Comparison of ENCODE assay signal across 11 cellular contexts in the genomic region with DNA sequence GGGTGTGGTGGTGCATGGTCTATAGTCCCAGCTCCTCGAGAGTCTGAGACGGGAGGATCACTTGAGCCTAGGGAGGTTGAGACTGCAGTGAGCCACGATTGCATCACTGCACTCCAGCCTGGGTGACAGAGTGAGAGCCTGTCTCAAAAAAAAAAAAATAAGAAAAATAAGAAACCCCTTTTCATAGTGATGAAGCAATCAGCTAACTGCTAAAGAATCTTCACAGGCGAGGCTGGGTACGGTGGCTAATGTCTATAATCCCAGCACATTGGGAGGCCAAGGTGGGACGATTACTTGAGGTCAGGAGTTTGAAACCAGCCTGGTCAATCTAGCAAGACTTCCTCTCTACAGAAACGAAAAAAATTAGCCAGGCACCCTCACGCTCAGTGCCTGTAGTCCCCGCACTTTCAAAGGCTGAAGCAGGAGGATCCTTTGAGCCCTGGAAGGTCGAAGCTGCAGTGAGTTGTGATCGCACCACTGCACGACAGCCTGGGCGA. TPM values are rescaled to one million over a fixed set of nuclear protein-coding genes. Genes with fewer than 3 reads are reported as not detected.
DNase-seq lines count a peak whose midpoint lies in the region; ATAC-seq and TF ChIP-seq lines count a peak whose summit lies in the region.
"Had no signal": no experiment of that assay in that cellular context is flagged by ENCODE, and none has a peak within 500 bp of the region (broad histone marks: within the 10 kb centered on the region; RNA-seq: fewer than 3 reads in every experiment).

No MANE protein-coding gene starts in this region.

- no peak overlapping the region for H3K4me3 Mint-ChIP-seq in chondrocyte (ENCODE audit: unreplicated experiment)

- H3F3A ChIP-seq in SK-N-SH (replicated peaks; ENCODE audit: insufficient read depth), result peaks cover 5% of the 10 kb centered on the region

- no peaks in the 10 kb centered on the region for H3K9me3 ChIP-seq in right cardiac atrium (ENCODE audit: control insufficient read depth, low read length)
- H3K9me3 ChIP-seq in mucosa of rectum (ENCODE audit: control insufficient read depth in 2 of 2, low read length in 2 of 2), result no peaks in the 10 kb centered on the region
- H3K9me3 ChIP-seq in SK-N-SH, result no peaks in the 10 kb centered on the region

- peaks cover 4% of the 10 kb centered on the region for H3K27me3 Mint-ChIP-seq in chondrocyte (ENCODE audit: low read depth)

- H3K27ac ChIP-seq in right cardiac atrium (ENCODE audit: low read length), result peak overlapping the region; percentile 25
- H3K27ac ChIP-seq in mucosa of rectum (ENCODE audit: low read depth in 2 of 2, low read length in 2 of 2), result peak overlapping the region; percentile 38 to 60
- no peak overlapping the region for H3K27ac ChIP-seq in SK-N-SH (ENCODE audit: low read depth in 2 of 2, low read length in 1 of 2)

- ATAC-seq in right cardiac atrium (peak in 1 of 2 donors; percentile 35), HG03432 (IDR thresholded peaks at IDR 0.05; ENCODE audit: unreplicated experiment) (no peak)
- ATAC-seq: PC-3 had no signal

- CTCF ChIA-PET in SK-N-SH (lab: Yijun Ruan, JAX), result interaction anchor here (0.6 to 8.9 kb wide), 3 partner anchors 17 to 224 kb away, joined by 3 to 118 read pairs (median 3); no protein-coding TSS in a partner anchor

- TF ChIP-seq CTCF in SK-N-SH (IDR thresholded peaks at IDR 0.05) (no peak), chondrocyte (IDR thresholded peaks at IDR 0.05) (no peak)

- TF ChIP-seq RAD21 in SK-N-SH (IDR thresholded peaks at IDR 0.05; ENCODE audit: low read length), result no peak

- H3K9me2 ChIP-seq in SK-N-SH, result no peaks in the 10 kb centered on the region

- H3K4me3 ChIP-seq in right cardiac atrium (ENCODE audit: low read length), result no peak overlapping the region
- peak overlapping the region in 1 of 2 donors; percentile 68 for H3K4me3 ChIP-seq in mucosa of rectum (ENCODE audit: low read length in 2 of 2)
- no peak overlapping the region for H3K4me3 ChIP-seq in SK-N-SH (ENCODE audit: low read depth in 2 of 2, low read length in 1 of 2)

- H3K36me3 ChIP-seq in mucosa of rectum (ENCODE audit: control insufficient read depth in 2 of 2, insufficient read depth in 2 of 2, low read length in 2 of 2) (no peaks in the 10 kb centered on the region), SK-N-SH (replicated peaks in 1 of 2; ENCODE audit: control insufficient read depth in 1 of 2, insufficient read depth in 2 of 2, low read length in 1 of 2) (no peaks in the 10 kb centered on the region)

- H3K9me3 Mint-ChIP-seq in chondrocyte (ENCODE audit: low read depth), result no peaks in the 10 kb centered on the region

- intact Hi-C loops in right cardiac atrium (cut with DNase I), result loop anchor here (5.0 to 10.0 kb wide), 3 partner anchors 224 to 1122 kb away; no protein-coding TSS in a partner anchor
- intact Hi-C loops in cardiac septum (cut with DNase I), result loop anchor here (2.0 to 10.0 kb wide), 5 partner anchors 104 to 364 kb away; partner anchors contain the start of genes SLFN11, SLFN12 and SLFN5

- no peaks in the 10 kb centered on the region for H3K4me1 ChIP-seq in right cardiac atrium (ENCODE audit: control insufficient read depth, insufficient read depth, low read length)
- H3K4me1 ChIP-seq in mucosa of rectum (ENCODE audit: control insufficient read depth in 2 of 2, insufficient read depth in 2 of 2, low read length in 2 of 2), result peaks cover 3 to 6% of the 10 kb centered on the region in 2 donors
- no peaks in the 10 kb centered on the region for H3K4me1 ChIP-seq in SK-N-SH (ENCODE audit: control insufficient read depth in 1 of 2, insufficient read depth in 2 of 2, low read depth in 1 of 2, low read length in 1 of 2)

- no peaks in the 10 kb centered on the region for H3K27me3 ChIP-seq in right cardiac atrium (ENCODE audit: control insufficient read depth, insufficient read depth)
- no peaks in the 10 kb centered on the region for H3K27me3 ChIP-seq in mucosa of rectum (ENCODE audit: control insufficient read depth in 2 of 2, insufficient read depth in 2 of 2, low read length in 2 of 2)
- H3K27me3 ChIP-seq in SK-N-SH (ENCODE audit: insufficient read depth), result peaks cover 29% of the 10 kb centered on the region

- no peak overlapping the region for H3K4me2 ChIP-seq in SK-N-SH

- peak in 1 of 3 donors; percentile 21 for DNase-seq in right cardiac atrium
- DNase-seq in cardiac septum (ENCODE audit: low spot score), result no peak
- peak; percentile 40 for DNase-seq in activated CD8-positive, alpha-beta memory T cell treated with anti-CD3 and anti-CD28 coated beads, Interleukin-2, amount 50 U/mL, for 4 hours
- DNase-seq in occipital lobe (lab: John Stamatoyannopoulos, UW), result no peak
- no peak for DNase-seq in SK-N-SH
- DNase-seq in chondrocyte (ENCODE audit: low spot score), result no peak
- DNase-seq: NCI-H1105 treated with DMSO at 0.1 percent for 48 hours, PC-3 had no signal

- H3K79me2 ChIP-seq in SK-N-SH (ENCODE audit: insufficient read depth), result no peaks in the 10 kb centered on the region

- no peaks in the 10 kb centered on the region for H3K36me3 Mint-ChIP-seq in chondrocyte (ENCODE audit: low read depth)

- H4K20me1 ChIP-seq in SK-N-SH (ENCODE audit: insufficient read depth), result no peaks in the 10 kb centered on the region

- TF ChIP-seq EP300 in SK-N-SH (IDR thresholded peaks at IDR 0.05; ENCODE audit: borderline replicate concordance in 1 of 2, low read depth in 1 of 2, low read length in 1 of 2), result no peak

- POLR2A ChIA-PET in SK-N-SH (lab: Yijun Ruan, JAX), result no interaction called here

- no peak overlapping the region for H3K27ac Mint-ChIP-seq in chondrocyte (ENCODE audit: unreplicated experiment)

- peaks cover 12% of the 10 kb centered on the region for H3K4me1 Mint-ChIP-seq in chondrocyte (ENCODE audit: low read depth)

- no peak overlapping the region for H2AFZ ChIP-seq in SK-N-SH (ENCODE audit: low read depth)

- WGBS in right cardiac atrium, result 81% methylated on average over 13 of the region's 13 CpGs
- WGBS in SK-N-SH (ENCODE audit: low lambda C conversion rate), result 46% methylated on average over 13 of the region's 13 CpGs

- H3K9ac ChIP-seq in mucosa of rectum (ENCODE audit: low read depth in 1 of 2, low read length in 2 of 2) (no peak overlapping the region), SK-N-SH (no peak overlapping the region)

TF ChIP-seq in SK-N-SH, 30 proteins besides CTCF, POLR2A, EP300 and RAD21:
- no peak for TF ChIP-seq GATA2 (CRISPR knock-in tag; IDR thresholded peaks at IDR 0.05)
- TF ChIP-seq NRF1 (IDR thresholded peaks at IDR 0.05; ENCODE audit: low read depth, low read length), result no peak
- TF ChIP-seq POLR2AphosphoS5 (IDR thresholded peaks at IDR 0.05; ENCODE audit: low read depth, low read length), result no peak
- TF ChIP-seq IRF3 (IDR thresholded peaks at IDR 0.05; ENCODE audit: low read depth, low read length), result no peak
- TF ChIP-seq ELF1 (IDR thresholded peaks at IDR 0.05), result no peak
- TF ChIP-seq TEAD4 (IDR thresholded peaks at IDR 0.05; ENCODE audit: borderline replicate concordance, insufficient read depth), result no peak
- TF ChIP-seq JUND (IDR thresholded peaks at IDR 0.05), result no peak
- TF ChIP-seq RCOR1 (IDR thresholded peaks at IDR 0.05; ENCODE audit: low read length), result no peak

RNA-seq across cellular contexts. Expression of gene SLFN12L, which starts 0.8 kb away (rescaled TPM):
- 1 to 10 TPM in 1 of 4 donors, under 1 TPM in 3; 0.23 to 1.0 (median 0.55) TPM for total RNA-seq in right cardiac atrium
- polyA plus RNA-seq in right cardiac atrium, result 0.36 TPM
- 0.92 TPM for total RNA-seq in cardiac septum
- not detected for total RNA-seq in occipital lobe
- polyA plus RNA-seq in SK-N-SH (2012; rRNA removed), result not detected in 2 replicates
- not detected in 2 replicates for polyA plus RNA-seq in SK-N-SH (2012; cell fraction: cytosol; rRNA removed)
- polyA plus RNA-seq in SK-N-SH (2012; cell fraction: nucleus; rRNA removed), result not detected in 2 replicates
- not detected in 3 replicates for total RNA-seq in chondrocyte
- total RNA-seq: PC-3 had no signal
- polyA plus RNA-seq: BJ had no signal

RNA-seq across cellular contexts. Expression of gene SLFN14, which starts 23.9 kb away (rescaled TPM):
- total RNA-seq in right cardiac atrium (not detected), cardiac septum (0.08 TPM), occipital lobe (0.31 TPM), chondrocyte (not detected in 3 replicates)
- polyA plus RNA-seq in right cardiac atrium (not detected), SK-N-SH (2012; rRNA removed) (not detected in 2 replicates)
- polyA plus RNA-seq in SK-N-SH (2012; cell fraction: cytosol; rRNA removed), result not detected in 2 replicates
- polyA plus RNA-seq in SK-N-SH (2012; cell fraction: nucleus; rRNA removed), result not detected in 2 replicates
- total RNA-seq: PC-3 had no signal
- polyA plus RNA-seq: BJ had no signal

RNA-seq across cellular contexts. Expression of gene PEX12, which starts 41.7 kb away (rescaled TPM):
- 1 to 10 TPM; 5.8 to 9.2 (median 7.5) TPM for total RNA-seq in right cardiac atrium
- polyA plus RNA-seq in right cardiac atrium, result 5.1 TPM
- total RNA-seq in cardiac septum, result 9.2 TPM
- total RNA-seq in occipital lobe, result 6.6 TPM
- polyA plus RNA-seq in SK-N-SH (2012; rRNA removed), result 4.3 and 5.4 TPM in 2 replicates
- 4.5 and 4.9 TPM in 2 replicates for polyA plus RNA-seq in SK-N-SH (2012; cell fraction: cytosol; rRNA removed)
- polyA plus RNA-seq in SK-N-SH (2012; cell fraction: nucleus; rRNA removed), result 3.8 and 4.3 TPM in 2 replicates
- 5.5 to 8.9 TPM (median 5.6 TPM) in 3 replicates for total RNA-seq in chondrocyte

RNA-seq across cellular contexts. Expression of gene AP2B1, which starts 50.4 kb away (rescaled TPM):
- total RNA-seq in right cardiac atrium, result 100 to 1,000 TPM; 131 to 144 (median 136) TPM
- 39.7 TPM for polyA plus RNA-seq in right cardiac atrium
- 137 TPM for total RNA-seq in cardiac septum
- total RNA-seq in occipital lobe, result 123 TPM
- polyA plus RNA-seq in SK-N-SH (2012; rRNA removed), result 97.8 and 135 TPM in 2 replicates
- 105 and 114 TPM in 2 replicates for polyA plus RNA-seq in SK-N-SH (2012; cell fraction: cytosol; rRNA removed)
- polyA plus RNA-seq in SK-N-SH (2012; cell fraction: nucleus; rRNA removed), result 70.8 and 121 TPM in 2 replicates
- total RNA-seq in chondrocyte, result 182 to 197 TPM (median 187 TPM) in 3 replicates

Comparison
In these comparisons a context has a peak if more than half of its experiments do, and no peak if none do; other contexts are left out.
1. H3K27ac ChIP-seq: peak in right cardiac atrium (single experiment) and mucosa of rectum (2 of 2); none in SK-N-SH (0 of 2).